In genomic region chr5:168353216-168353957, GRCh38 we compare ENCODE assay signal across 23 cellular contexts.
DNase-seq lines count a peak whose midpoint lies in the region; ATAC-seq, FAIRE-seq and TF ChIP-seq lines count a peak whose summit lies in the region.
"Had no signal": no experiment of that assay in that cellular context is flagged by ENCODE, and none has a peak within 500 bp of the region (broad histone marks: within the 10 kb centered on the region; RNA-seq: fewer than 3 reads in every experiment).

No MANE protein-coding gene starts in this region.

- no peak overlapping the region for H3K4me3 ChIP-seq in bronchial epithelial cell (ENCODE audit: low read depth, low read length)
- no peak overlapping the region for H3K4me3 ChIP-seq in tibial artery
- H3K4me3 ChIP-seq: cardiac muscle cell, K562, psoas muscle, thyroid gland had no signal

- ATAC-seq in left colon, result peak; percentile 96
- ATAC-seq in Right ventricle myocardium superior (ENCODE audit: poor library complexity), result no peak
- ATAC-seq: K562; psoas muscle; stimulated activated effector memory CD8-positive, alpha-beta T cell treated with anti-CD3 and anti-CD28 coated beads, Interleukin-12 subunit alpha, Interleukin-12 subunit beta, amount 100 ng/mL, for 72 hours had no signal

- peaks cover 0 to 10% (median 0%) of the 10 kb centered on the region in 4 donors for H3K4me1 ChIP-seq in tibial artery
- H3K4me1 ChIP-seq: BE2C, psoas muscle had no signal

- H3K27me3 ChIP-seq in bronchial epithelial cell (ENCODE audit: control insufficient read depth, insufficient read depth, low read length) (no peaks in the 10 kb centered on the region), tibial artery (peaks cover 0 to 3% of the 10 kb centered on the region in 2 donors)
- H3K27me3 ChIP-seq: BE2C, cardiac muscle cell, thyroid gland had no signal

- DNase-seq in NCI-H2029 (lab: John Stamatoyannopoulos, UW), result peak; percentile 74
- DNase-seq in bronchial epithelial cell (ENCODE audit: low read depth), result peak; percentile 23
- DNase-seq in left colon, result no peak
- peak; percentile 51 for DNase-seq in renal cortical epithelial cell (ENCODE audit: low read depth)
- no peak for DNase-seq in D341Med (ENCODE audit: low spot score)
- DNase-seq in NCI-H146 (lab: John Stamatoyannopoulos, UW), result no peak
- no peak for DNase-seq in Right ventricle myocardium superior
- DNase-seq in tibial artery, result no peak
- DNase-seq: activated T-cell treated with anti-CD3 and anti-CD28 coated beads for 4 hours; BE2C; effector CD8-positive, alpha-beta T cell; GF-D8; NCI-H1092; NCI-H748 treated with DMSO at 0.1 percent for 48 hours; psoas muscle; stimulated activated CD4-positive, alpha-beta T cell treated with anti-CD3 and anti-CD28 coated beads, Interleukin-12 subunit alpha, Interleukin-12 subunit beta, amount 100 ng/mL, for 4 hours; SW 1271; thyroid gland had no signal

- no peak overlapping the region for H3K27ac ChIP-seq in tibial artery
- H3K27ac ChIP-seq: cardiac muscle cell, psoas muscle, thyroid gland had no signal

- TF ChIP-seq CTCF in bronchial epithelial cell (IDR thresholded peaks at IDR 0.05; ENCODE audit: insufficient read depth, low read length, severe bottlenecking) (no peak), tibial artery (IDR thresholded peaks at IDR 0.05) (no peak)

- H3K9me3 ChIP-seq in tibial artery, result no peaks in the 10 kb centered on the region
- H3K9me3 ChIP-seq: BE2C, psoas muscle, thyroid gland had no signal

- peak; percentile 7 for FAIRE-seq in bronchial epithelial cell (lab: Jason Lieb, UNC)
- FAIRE-seq: GM12891, K562, RCC 7860 had no signal

- intact Hi-C loops in left colon (cut with DNase I, micrococcal nuclease) (no loop called here), Right ventricle myocardium superior (cut with DNase I) (no loop called here), tibial artery (cut with DNase I; ENCODE audit: low total_unique reads) (no loop called here)

- H3K36me3 ChIP-seq in bronchial epithelial cell (ENCODE audit: control insufficient read depth, insufficient read depth, low read length) (peaks cover 2% of the 10 kb centered on the region), tibial artery (no peaks in the 10 kb centered on the region)
- H3K36me3 ChIP-seq: BE2C, cardiac muscle cell, thyroid gland had no signal

Comparison
In these comparisons a context has a peak if more than half of its experiments do, and no peak if none do; other contexts are left out.
1. DNase-seq: peak in NCI-H2029 (single experiment), bronchial epithelial cell (single experiment) and renal cortical epithelial cell (single experiment); none in left colon (0 of 2), D341Med (single experiment), NCI-H146 (single experiment), Right ventricle myocardium superior (single experiment) and tibial artery (0 of 2).